Comparison of ENCODE assay signal across 8 cellular contexts in the genomic region with DNA sequence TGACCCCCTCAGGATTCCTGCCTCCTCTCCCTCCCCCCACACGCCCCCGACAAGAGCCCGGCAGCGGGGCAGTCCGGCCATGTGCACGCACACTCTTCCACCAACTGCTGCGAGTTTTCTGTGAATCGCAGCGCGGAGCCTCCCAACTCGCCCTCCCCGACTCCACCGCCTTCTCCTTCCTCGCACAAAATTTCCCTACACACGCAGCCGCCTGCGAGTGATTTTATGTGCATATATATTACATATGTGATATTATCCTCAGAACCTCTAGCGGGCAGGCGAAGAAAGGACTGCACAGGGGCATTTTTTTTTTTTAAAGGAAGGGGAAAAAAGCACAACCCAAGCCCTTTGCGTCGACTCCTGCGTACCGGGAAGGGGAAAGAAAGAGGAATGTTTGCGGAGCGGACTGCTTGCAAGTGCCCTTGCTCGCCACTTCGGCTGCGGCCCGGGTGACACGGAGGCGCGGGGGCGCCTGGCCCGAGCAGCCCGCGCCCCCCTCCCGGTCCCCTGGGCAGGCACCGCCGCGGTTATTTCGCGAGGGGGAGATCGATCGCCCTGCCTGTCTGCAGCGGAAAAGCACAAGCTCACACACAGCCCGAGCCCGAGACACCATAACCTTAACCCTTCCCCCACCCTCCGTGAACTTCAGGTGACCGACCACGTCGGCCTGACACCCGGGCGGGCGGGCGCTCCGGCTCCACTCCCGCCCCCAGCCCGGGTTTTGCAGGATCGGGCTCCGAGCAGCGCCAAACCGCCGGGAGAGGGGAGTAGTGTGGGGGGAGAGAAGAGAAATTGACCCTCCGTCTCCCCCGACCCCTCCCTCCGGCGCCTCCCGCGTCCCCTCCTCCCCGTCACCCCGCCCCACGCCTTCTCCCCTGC. TPM values are rescaled to one million over a fixed set of nuclear protein-coding genes. Genes with fewer than 3 reads are reported as not detected.
DNase-seq lines count a peak whose midpoint lies in the region; ATAC-seq and TF ChIP-seq lines count a peak whose summit lies in the region.

No MANE protein-coding gene starts in this region.

- H3K4me3 Mint-ChIP-seq in chondrocyte (ENCODE audit: unreplicated experiment) = peak overlapping the region; percentile 98

- H3K4me1 Mint-ChIP-seq in chondrocyte (ENCODE audit: low read depth) = peaks cover 56% of the 10 kb centered on the region

- peak; percentile 49 for ATAC-seq in HG02763 (IDR thresholded peaks at IDR 0.05; ENCODE audit: unreplicated experiment)

- TF ChIP-seq CTCF in chondrocyte (IDR thresholded peaks at IDR 0.05) = peak; percentile 73

- no peaks in the 10 kb centered on the region for H3K27me3 Mint-ChIP-seq in chondrocyte (ENCODE audit: low read depth)

- DNase-seq in NCI-H524 (lab: John Stamatoyannopoulos, UW) (peak; percentile 68 to 69), NCI-H524 treated with DMSO at 0.1 percent for 48 hours (lab: John Stamatoyannopoulos, UW) (no peak), NCI-H187 (lab: John Stamatoyannopoulos, UW) (peak; percentile 55 to 59), chondrocyte (ENCODE audit: low spot score) (peak; percentile 86)
- peak; percentile 41 for DNase-seq in activated CD4-positive, alpha-beta T cell treated with anti-CD3 and anti-CD28 coated beads for 1 hour
- DNase-seq in stimulated activated CD4-positive, alpha-beta T cell treated with anti-CD3 and anti-CD28 coated beads, Interleukin-1b, Interleukin-23, amount 100 ng/mL, for 48 hours = peak; percentile 59

- no peaks in the 10 kb centered on the region for H3K27me3 ChIP-seq in layer of hippocampus (ENCODE audit: control insufficient read depth, insufficient read depth, low read length)

- no peaks in the 10 kb centered on the region for H3K36me3 Mint-ChIP-seq in chondrocyte (ENCODE audit: low read depth)

- H3K27ac ChIP-seq in layer of hippocampus (ENCODE audit: low read depth, low read length) = peak overlapping the region; percentile 85

- peak overlapping the region; percentile 95 for H3K27ac Mint-ChIP-seq in chondrocyte (ENCODE audit: unreplicated experiment)

- no peaks in the 10 kb centered on the region for H3K9me3 Mint-ChIP-seq in chondrocyte (ENCODE audit: low read depth)

RNA-seq across cellular contexts. Expression of a gene that starts 2.2 kb away (rescaled TPM):
- total RNA-seq in chondrocyte = 23.8 to 40.9 TPM (median 27.6 TPM) in 3 replicates
